ENCODE assay signal across 24 cellular contexts in genomic region chr5:96379862-96380261, GRCh38. TPM values are rescaled to one million over a fixed set of nuclear protein-coding genes. Genes with fewer than 3 reads are reported as not detected.
DNase-seq lines count a peak whose midpoint lies in the region; ATAC-seq, FAIRE-seq and TF ChIP-seq lines count a peak whose summit lies in the region.
"Had no signal": no experiment of that assay in that cellular context is flagged by ENCODE, and none has a peak within 500 bp of the region (broad histone marks: within the 10 kb centered on the region; RNA-seq: fewer than 3 reads in every experiment).

No MANE protein-coding gene starts in this region.

- TF ChIP-seq EP300 in HepG2 (IDR thresholded peaks at IDR 0.05; ENCODE audit: low read depth in 2 of 2, low read length in 2 of 2) (no peak), HepG2 (CRISPR knock-in tag; IDR thresholded peaks at IDR 0.05; ENCODE audit: borderline replicate concordance) (no peak), K562 (IDR thresholded peaks at IDR 0.05; ENCODE audit: low read length) (no peak), H1 (IDR thresholded peaks at IDR 0.05; ENCODE audit: borderline replicate concordance in 1 of 2, low read depth in 2 of 2, low read length in 2 of 2) (no peak)

- H3K23me2 ChIP-seq in H1 (ENCODE audit: low read depth, low read length): no peaks in the 10 kb centered on the region; the same call in 1 of the 2 replicates

- H3K4me1 ChIP-seq in HepG2 (ENCODE audit: insufficient read depth, low read length) (peaks cover 9% of the 10 kb centered on the region; the same call in 1 of the 2 replicates), right lobe of liver (no peaks in the 10 kb centered on the region), adipocyte (ENCODE audit: control insufficient read depth, insufficient read depth, low read length) (peaks cover 23% of the 10 kb centered on the region), K562 (replicated peaks in 1 of 2; ENCODE audit: control insufficient read depth in 2 of 2, insufficient read depth in 2 of 2, low read length in 2 of 2) (no peaks in the 10 kb centered on the region), H1 (replicated peaks in 1 of 4; ENCODE audit: control insufficient read depth in 3 of 4, insufficient read depth in 4 of 4, low read length in 3 of 4) (no peaks in the 10 kb centered on the region), breast epithelium (no peaks in the 10 kb centered on the region)
- H3K4me1 ChIP-seq: BE2C had no signal

- no peak overlapping the region for H2AK5ac ChIP-seq in H1 (ENCODE audit: low read depth, low read length)

- H3K9ac ChIP-seq in HepG2 (ENCODE audit: insufficient read depth, low read depth, low read length): no peak overlapping the region
- H3K9ac ChIP-seq in adipocyte (ENCODE audit: low read length): peak overlapping the region; percentile 22
- H3K9ac ChIP-seq in K562 (ENCODE audit: insufficient read depth in 1 of 2, low read depth in 2 of 2, low read length in 2 of 2): no peak overlapping the region
- H3K9ac ChIP-seq in H1 (replicated peaks in 1 of 4; ENCODE audit: extremely low read depth in 1 of 4, low read depth in 3 of 4, low read length in 3 of 4): no peak overlapping the region
- H3K9ac ChIP-seq: BLaER1 had no signal

- POLR2A ChIA-PET in HepG2 (lab: Yijun Ruan, JAX) (no interaction called here), K562 (lab: Yijun Ruan, JAX) (no interaction called here), H1 (lab: Charles Lee; ENCODE audit: partially characterized antibody) (no interaction called here)

- no peak overlapping the region for H4K8ac ChIP-seq in H1 (ENCODE audit: extremely low read depth, insufficient read depth, low read length)

- TF ChIP-seq CTCF in HepG2 (CRISPR knock-in tag; IDR thresholded peaks at IDR 0.05) (no peak), right lobe of liver (IDR thresholded peaks at IDR 0.05) (no peak), K562 (IDR thresholded peaks at IDR 0.05 in 2 of 3, conservative IDR thresholded peaks at IDR 0.05 in 1 of 3; ENCODE audit: insufficient read depth in 2 of 3, low read depth in 1 of 3, low read length in 3 of 3) (no peak), H1 (IDR thresholded peaks at IDR 0.05; ENCODE audit: control extremely low read depth in 1 of 3, insufficient read depth in 1 of 3, low read depth in 1 of 3, low read length in 3 of 3) (no peak), breast epithelium (IDR thresholded peaks at IDR 0.05) (no peak)

- H3K4me3 ChIP-seq in HepG2 (replicated peaks in 1 of 3; ENCODE audit: insufficient read depth in 1 of 3, low read depth in 2 of 3, low read length in 3 of 3): no peak overlapping the region
- H3K4me3 ChIP-seq in right lobe of liver: no peak overlapping the region
- H3K4me3 ChIP-seq in adipocyte (ENCODE audit: low read length): no peak overlapping the region
- no peak overlapping the region for H3K4me3 ChIP-seq in K562
- H3K4me3 ChIP-seq in H1 (ENCODE audit: extremely low read depth in 1 of 4, insufficient read depth in 2 of 4, low read depth in 3 of 4, low read length in 4 of 4): no peak overlapping the region
- no peak overlapping the region for H3K4me3 ChIP-seq in breast epithelium
- H3K4me3 ChIP-seq: BLaER1 had no signal

- no peak overlapping the region for H3K4me3 Mint-ChIP-seq in immature natural killer cell
- H3K4me3 Mint-ChIP-seq: CD14-positive monocyte; CD4-positive, alpha-beta memory T cell; CD4-positive, CD25-positive, alpha-beta regulatory T cell; CD8-positive, alpha-beta memory T cell had no signal

- no peak overlapping the region for H3K14ac ChIP-seq in H1 (ENCODE audit: insufficient read length)

- no peaks in the 10 kb centered on the region for H3K9me3 Mint-ChIP-seq in immature natural killer cell
- H3K9me3 Mint-ChIP-seq: CD14-positive monocyte; CD4-positive, alpha-beta memory T cell; CD8-positive, alpha-beta memory T cell had no signal

- no peaks in the 10 kb centered on the region for H3K36me3 Mint-ChIP-seq in immature natural killer cell
- H3K36me3 Mint-ChIP-seq: CD14-positive monocyte; CD4-positive, alpha-beta memory T cell; CD4-positive, CD25-positive, alpha-beta regulatory T cell had no signal

- H2AFZ ChIP-seq in HepG2 (ENCODE audit: low read length): no peak overlapping the region
- H2AFZ ChIP-seq in K562 (ENCODE audit: low read depth, low read length): no peak overlapping the region
- H2AFZ ChIP-seq in H1 (ENCODE audit: low read length): no peak overlapping the region

- in situ Hi-C loops in HepG2 (cut with HindIII; ENCODE audit: extremely low pct_ligation_motif_present, low pct_unique_long_range_greater_than_20kb): no loop called here
- in situ Hi-C loops in K562 (cut with MboI): no loop called here

- H3K9me3 ChIP-seq in HepG2 (ENCODE audit: low read length) (no peaks in the 10 kb centered on the region), right lobe of liver (no peaks in the 10 kb centered on the region), adipocyte (ENCODE audit: control insufficient read depth, low read length) (no peaks in the 10 kb centered on the region), K562 (replicated peaks; ENCODE audit: control insufficient read depth, insufficient read depth, low read depth, low read length) (no peaks in the 10 kb centered on the region), H1 (ENCODE audit: insufficient read depth in 2 of 2, low read depth in 1 of 2, low read length in 1 of 2) (no peaks in the 10 kb centered on the region), breast epithelium (no peaks in the 10 kb centered on the region)
- H3K9me3 ChIP-seq: BE2C, BLaER1 had no signal

- no peak overlapping the region for H3K4ac ChIP-seq in H1 (replicated peaks; ENCODE audit: insufficient read length, low read depth, low read length)

- no peak overlapping the region for H2BK12ac ChIP-seq in H1 (ENCODE audit: low read depth, low read length)

- H2BK20ac ChIP-seq in H1 (ENCODE audit: low read length): no peak overlapping the region

- TF ChIP-seq RAD21 in HepG2 (CRISPR knock-in tag; IDR thresholded peaks at IDR 0.05) (no peak), K562 (CRISPR knock-in tag; conservative IDR thresholded peaks at IDR 0.05 in 1 of 2, IDR thresholded peaks at IDR 0.05 in 1 of 2) (no peak), H1 (IDR thresholded peaks at IDR 0.05 in 1 of 2, conservative IDR thresholded peaks at IDR 0.05 in 1 of 2; ENCODE audit: low read depth in 2 of 2, low read length in 2 of 2) (no peak)

- H3K79me2 ChIP-seq in HepG2 (ENCODE audit: insufficient read depth, low read length): no peaks in the 10 kb centered on the region
- H3K79me2 ChIP-seq in K562 (ENCODE audit: control insufficient read depth, insufficient read depth, low read length): no peaks in the 10 kb centered on the region
- H3K79me2 ChIP-seq in H1 (ENCODE audit: control insufficient read depth in 1 of 2, insufficient read depth in 2 of 2, low read length in 2 of 2): no peaks in the 10 kb centered on the region

- peaks cover 0 to 2% of the 10 kb centered on the region in 2 donors for H3K4me1 Mint-ChIP-seq in immature natural killer cell
- H3K4me1 Mint-ChIP-seq: CD14-positive monocyte had no signal

- no peak for TF ChIP-seq POLR2A in HepG2 (IDR thresholded peaks at IDR 0.05; ENCODE audit: insufficient read depth in 1 of 2, low read depth in 2 of 2, low read length in 2 of 2)
- TF ChIP-seq POLR2A in right lobe of liver (IDR thresholded peaks at IDR 0.05): no peak
- no peak for TF ChIP-seq POLR2A in K562 (conservative IDR thresholded peaks at IDR 0.05)
- TF ChIP-seq POLR2A in H1 (IDR thresholded peaks at IDR 0.05; ENCODE audit: control extremely low read depth in 1 of 2, low read depth in 2 of 2, low read length in 2 of 2): no peak
- TF ChIP-seq POLR2A in breast epithelium (IDR thresholded peaks at IDR 0.05): no peak

- FAIRE-seq in HepG2 (lab: Jason Lieb, UNC): no peak
- no peak for FAIRE-seq in K562 (lab: Jason Lieb, UNC)
- FAIRE-seq in H1 (lab: Jason Lieb, UNC): no peak
- FAIRE-seq: G401.6, GM12891, GM19239 had no signal

- intact Hi-C loops in HepG2 (cut with micrococcal nuclease; ENCODE audit: unreplicated experiment) (no loop called here), right lobe of liver (cut with DNase I) (no loop called here), K562 (cut with micrococcal nuclease) (no loop called here), breast epithelium (cut with DNase I; ENCODE audit: low total_unique reads) (no loop called here)

- DNase-seq in HepG2 (ENCODE audit: low spot score): no peak
- no peak for DNase-seq in right lobe of liver
- no peak for DNase-seq in adipocyte (ENCODE audit: low read depth)
- DNase-seq in K562 (ENCODE audit: extremely low read depth in 1 of 4, low spot score in 3 of 4): no peak
- DNase-seq in H1 (ENCODE audit: low read depth in 1 of 2, low spot score in 2 of 2): no peak
- no peak for DNase-seq in breast epithelium (ENCODE audit: low spot score in 2 of 2)
- DNase-seq in DMS 273 treated with DMSO at 0.1 percent for 48 hours (lab: John Stamatoyannopoulos, UW): no peak
- no peak for DNase-seq in immature natural killer cell
- DNase-seq: ACHN; BE2C; C1 segment of cervical spinal cord; CD4-positive, alpha-beta memory T cell; CD4-positive, CD25-positive, alpha-beta regulatory T cell; CD8-positive, alpha-beta memory T cell; COR-L47; DMS79 treated with DMSO at 0.1 percent for 48 hours; GF-D8 had no signal

- no peak overlapping the region for H4K91ac ChIP-seq in H1 (replicated peaks; ENCODE audit: insufficient read length, low read length)

- no peak overlapping the region for H3K27ac ChIP-seq in HepG2 (ENCODE audit: extremely low read length, insufficient read depth, low read length)
- no peak overlapping the region for H3K27ac ChIP-seq in right lobe of liver
- H3K27ac ChIP-seq in K562 (ENCODE audit: extremely low read depth, low read depth, low read length): no peak overlapping the region
- no peak overlapping the region for H3K27ac ChIP-seq in H1 (ENCODE audit: low read depth, low read length)
- no peak overlapping the region for H3K27ac ChIP-seq in breast epithelium
- H3K27ac ChIP-seq: 22Rv1, BLaER1 had no signal

- no peaks in the 10 kb centered on the region for H3K9me1 ChIP-seq in K562 (ENCODE audit: control insufficient read depth, insufficient read depth, low read length)

- no peaks in the 10 kb centered on the region for H3K36me3 ChIP-seq in HepG2 (replicated peaks in 1 of 2; ENCODE audit: control insufficient read depth in 1 of 2, insufficient read depth in 2 of 2, low read length in 2 of 2)
- no peaks in the 10 kb centered on the region for H3K36me3 ChIP-seq in right lobe of liver
- H3K36me3 ChIP-seq in adipocyte (ENCODE audit: control insufficient read depth, insufficient read depth, low read length, severe bottlenecking): no peaks in the 10 kb centered on the region
- H3K36me3 ChIP-seq in K562 (ENCODE audit: control insufficient read depth, insufficient read depth, low read length): no peaks in the 10 kb centered on the region
- H3K36me3 ChIP-seq in H1 (ENCODE audit: control insufficient read depth in 2 of 4, insufficient read depth in 4 of 4, low read length in 3 of 4): no peaks in the 10 kb centered on the region
- H3K36me3 ChIP-seq in breast epithelium: no peaks in the 10 kb centered on the region
- H3K36me3 ChIP-seq: BE2C, BLaER1 had no signal

- ATAC-seq in HepG2 (no peak), right lobe of liver (no peak), K562 (no peak)

- H3K4me2 ChIP-seq in HepG2 (ENCODE audit: low read depth, low read length) (no peak overlapping the region), K562 (ENCODE audit: insufficient read depth, low read length) (no peak overlapping the region), H1 (ENCODE audit: insufficient read depth in 1 of 2, low read depth in 2 of 2, low read length in 2 of 2) (no peak overlapping the region)
- H3K4me2 ChIP-seq: BLaER1 had no signal

- no TSS peak for BruUV-seq in HepG2 (replicated peaks; lab: Mats Ljungman, UMichigan)
- BruUV-seq in K562 (replicated peaks; lab: Mats Ljungman, UMichigan): no TSS peak

- no peaks in the 10 kb centered on the region for H3K27me3 ChIP-seq in HepG2 (ENCODE audit: control insufficient read depth in 1 of 2, insufficient read depth in 2 of 2, low read length in 2 of 2)
- H3K27me3 ChIP-seq in right lobe of liver: no peaks in the 10 kb centered on the region
- no peaks in the 10 kb centered on the region for H3K27me3 ChIP-seq in adipocyte (replicated peaks; ENCODE audit: control insufficient read depth, insufficient read depth, low read length)
- peaks cover 0 to 4% of the 10 kb centered on the region in 2 experiments; a peak in 2 of 5 replicates for H3K27me3 ChIP-seq in K562 (ENCODE audit: control insufficient read depth in 2 of 2, insufficient read depth in 2 of 2, low read length in 2 of 2)
- no peaks in the 10 kb centered on the region for H3K27me3 ChIP-seq in H1 (replicated peaks in 1 of 4; ENCODE audit: control insufficient read depth in 3 of 4, extremely low read depth in 1 of 4, insufficient read depth in 3 of 4, low read length in 3 of 4)
- no peaks in the 10 kb centered on the region for H3K27me3 ChIP-seq in breast epithelium
- H3K27me3 ChIP-seq: BE2C, BLaER1 had no signal

- H3K56ac ChIP-seq in H1 (replicated peaks; ENCODE audit: insufficient read length, low read depth, low read length): no peak overlapping the region

- H3K79me1 ChIP-seq in H1 (ENCODE audit: low read depth, low read length): no peaks in the 10 kb centered on the region

- H3K27me3 Mint-ChIP-seq in immature natural killer cell (ENCODE audit: low read depth in 3 of 3): peaks cover 0 to 6% (median 3%) of the 10 kb centered on the region in 3 donors

- H3K18ac ChIP-seq in H1 (ENCODE audit: extremely low read depth, low read length): no peak overlapping the region

- CTCF ChIA-PET in HepG2 (lab: Yijun Ruan, JAX; ENCODE audit: low intra/inter-chr PET ratio, low total read pairs): no interaction called here
- CTCF ChIA-PET in K562 (lab: Yijun Ruan, JAX; ENCODE audit: low intra/inter-chr PET ratio): no interaction called here
- CTCF ChIA-PET in H1 (lab: Charles Lee; ENCODE audit: partially characterized antibody): interaction anchor here (0.6 kb wide), 1 partner anchor 359 kb away, joined by 5 read pairs; no protein-coding TSS in a partner anchor

- no peak overlapping the region for H4K5ac ChIP-seq in H1 (ENCODE audit: insufficient read length, low read depth, low read length)

- no peak overlapping the region for H3K23ac ChIP-seq in H1 (ENCODE audit: insufficient read length)

- no peak overlapping the region for H2BK120ac ChIP-seq in H1 (replicated peaks; ENCODE audit: low read depth, low read length)

- no peak overlapping the region for H2BK5ac ChIP-seq in H1 (ENCODE audit: low read depth, low read length)

- H3K27ac Mint-ChIP-seq in immature natural killer cell: no peak overlapping the region
- H3K27ac Mint-ChIP-seq: CD14-positive monocyte; CD4-positive, alpha-beta memory T cell; CD4-positive, CD25-positive, alpha-beta regulatory T cell; CD8-positive, alpha-beta memory T cell had no signal

- H4K20me1 ChIP-seq in HepG2 (ENCODE audit: insufficient read depth, low read length): no peaks in the 10 kb centered on the region
- H4K20me1 ChIP-seq in K562 (replicated peaks; ENCODE audit: control insufficient read depth, insufficient read depth, low read length): no peaks in the 10 kb centered on the region; the same call in 1 of the 2 replicates
- no peaks in the 10 kb centered on the region for H4K20me1 ChIP-seq in H1 (replicated peaks in 1 of 2; ENCODE audit: control insufficient read depth in 1 of 2, insufficient read depth in 2 of 2, low read length in 2 of 2)
- H4K20me1 ChIP-seq: BLaER1 had no signal

- 76% methylated on average over 5 of the region's 5 CpGs for WGBS in HepG2 (ENCODE audit: low lambda C conversion rate)
- 59% methylated on average over 5 of the region's 5 CpGs for WGBS in right lobe of liver (ENCODE audit: insufficient coverage, low coverage, low lambda C conversion rate, missing lambda C conversion rate)
- WGBS in K562 (ENCODE audit: insufficient coverage, low coverage, missing lambda C conversion rate): 5% methylated on average over 5 of the region's 5 CpGs
- WGBS in H1 (ENCODE audit: extremely low coverage in 1 of 2, insufficient coverage in 1 of 2, insufficient read length in 1 of 2, insufficient replicate concordance in 2 of 2, low coverage in 1 of 2, low lambda C conversion rate in 2 of 2, missing lambda C conversion rate in 1 of 2), 2 experiments: 95% methylated on average over 5 of the region's 5 CpGs; no CpG with 5 or more reads in 1 of the 2 experiments

- no peak overlapping the region for H2BK15ac ChIP-seq in H1 (ENCODE audit: low read length)

RNA-seq across cellular contexts. Expression of gene PCSK1, which starts 53.2 kb away (rescaled TPM):
- total RNA-seq in HepG2 (2016; rRNA removed; fragmentation: Illumina TruSeq; extraction: Trizol) (not detected in 2 replicates), right lobe of liver (not detected), K562 (2014; rRNA removed) (not detected in 2 replicates), K562 (2014; rRNA removed; fragmentation: Illumina TruSeq; extraction: Trizol) (not detected in 2 replicates), K562 (2015; rRNA removed; fragmentation: Illumina TruSeq; extraction: Trizol) (not detected in 2 replicates), K562 (2021) (not detected in 2 replicates), breast epithelium (1 to 10 TPM in 2 of 3 donors, under 1 TPM in 1; 0.59 to 5.6 (median 2.4) TPM)
- not detected in 2 replicates for total RNA-seq in HepG2 (2016; cell fraction: cytosol; rRNA removed; fragmentation: Illumina TruSeq; extraction: Trizol; ENCODE audit: low read depth)
- total RNA-seq in HepG2 (2016; cell fraction: insoluble cytoplasmic fraction; rRNA removed; fragmentation: Illumina TruSeq; extraction: Trizol): not detected in 2 replicates
- total RNA-seq in HepG2 (2016; cell fraction: membrane; rRNA removed; fragmentation: Illumina TruSeq; extraction: Trizol): not detected in 2 replicates
- total RNA-seq in HepG2 (2016; cell fraction: nucleus; rRNA removed; fragmentation: Illumina TruSeq; extraction: Trizol): not detected in 2 replicates
- polyA plus RNA-seq in HepG2 (2011; rRNA removed) (not detected in 2 replicates), K562 (2011; rRNA removed) (not detected in 2 replicates), K562 (2014; fragmentation: Illumina TruSeq; extraction: Trizol) (not detected in 2 replicates), K562 (2014; fragmentation: Nextera tagmentation; extraction: Ambion mirVana) (not detected), K562 (2014; rRNA removed) (not detected in 2 replicates), H1 (2011; rRNA removed) (0.97 and 1.3 TPM in 2 replicates), immature natural killer cell (not detected)
- not detected in 2 replicates for polyA plus RNA-seq in HepG2 (2011; cell fraction: cytosol; rRNA removed)
- not detected in 2 replicates for polyA plus RNA-seq in HepG2 (2011; cell fraction: nucleus; rRNA removed)
- 0.03 and 0.07 TPM in 2 replicates for polyA plus RNA-seq in HepG2 (2012)
- not detected in 2 replicates for polyA plus RNA-seq in HepG2 (2016; cell fraction: cytosol; fragmentation: Illumina TruSeq; extraction: Trizol; ENCODE audit: low read depth)
- polyA plus RNA-seq in HepG2 (2016; cell fraction: insoluble cytoplasmic fraction; fragmentation: Illumina TruSeq; extraction: Trizol; ENCODE audit: low read depth): not detected in 2 replicates
- not detected in 2 replicates for polyA plus RNA-seq in HepG2 (2016; cell fraction: membrane; fragmentation: Illumina TruSeq; extraction: Trizol; ENCODE audit: low read depth)
- not detected in 2 replicates for polyA plus RNA-seq in HepG2 (2016; cell fraction: nucleus; fragmentation: Illumina TruSeq; extraction: Trizol; ENCODE audit: insufficient read depth, low read depth)
- polyA minus RNA-seq in HepG2 (2011; rRNA and poly(A)+ RNA removed; ENCODE audit: low replicate concordance): 2.2 TPM in 1 of 2 replicates, not detected in the other
- not detected in 2 replicates for polyA minus RNA-seq in HepG2 (2011; cell fraction: cytosol; rRNA and poly(A)+ RNA removed)
- polyA minus RNA-seq in HepG2 (2011; cell fraction: nucleus; rRNA and poly(A)+ RNA removed): not detected in 2 replicates
- total RNA-seq in K562 (2011; cell fraction: chromatin; rRNA removed; ENCODE audit: low replicate concordance): not detected in 2 replicates
- not detected in 2 replicates for total RNA-seq in K562 (2011; cell fraction: nucleolus; rRNA removed)
- total RNA-seq in K562 (2011; cell fraction: nucleoplasm; rRNA removed): not detected in 2 replicates
- not detected in 2 replicates for polyA plus RNA-seq in K562 (2011; cell fraction: cytosol; rRNA removed)
- polyA plus RNA-seq in K562 (2011; cell fraction: nucleus; rRNA removed): not detected in 2 replicates
- polyA plus RNA-seq in K562 (2012): 0.03 TPM in 1 of 2 replicates, not detected in the other
- not detected in 2 replicates for polyA minus RNA-seq in K562 (2011; rRNA and poly(A)+ RNA removed)
- not detected in 2 replicates for polyA minus RNA-seq in K562 (2011; cell fraction: cytosol; rRNA and poly(A)+ RNA removed)
- polyA minus RNA-seq in K562 (2011; cell fraction: nucleus; rRNA and poly(A)+ RNA removed): not detected in 2 replicates
- total RNA-seq in H1 (2021; fragmentation: NEBNext Ultra II Directional; extraction: Animal tissue kit (Norgen Biotek cat#: 25700)): 2.7 and 3.2 TPM in 2 replicates
- polyA plus RNA-seq in H1 (2011; cell fraction: cytosol; rRNA removed): 1.4 TPM
- 1.6 TPM for polyA plus RNA-seq in H1 (2011; cell fraction: nucleus; rRNA removed)
- polyA plus RNA-seq in H1 (2012, experiment 1 of 2): 2.9 to 4.6 TPM (median 3.1 TPM) in 4 replicates
- 0.64 TPM for polyA plus RNA-seq in H1 (2012, experiment 2 of 2)
- 2.3 TPM for polyA plus RNA-seq in H1 (2013, experiment 1 of 2)
- 2.3 TPM for polyA plus RNA-seq in H1 (2013, experiment 2 of 2)
- 2.4 and 4.6 TPM in 2 replicates for polyA minus RNA-seq in H1 (2011; rRNA and poly(A)+ RNA removed)
- polyA minus RNA-seq in H1 (2011; cell fraction: cytosol; rRNA and poly(A)+ RNA removed): 0.81 TPM
- 3.1 TPM for polyA minus RNA-seq in H1 (2011; cell fraction: nucleus; rRNA and poly(A)+ RNA removed)
- total RNA-seq: CD4-positive, alpha-beta memory T cell; CD4-positive, CD25-positive, alpha-beta regulatory T cell; CD8-positive, alpha-beta memory T cell had no signal
- polyA plus RNA-seq: AG04450; CD14-positive monocyte; CD4-positive, alpha-beta memory T cell; CD4-positive, CD25-positive, alpha-beta regulatory T cell; CD8-positive, alpha-beta memory T cell had no signal

Comparison
In these comparisons a context has a peak if more than half of its experiments do, and no peak if none do; other contexts are left out.
1. Of the 241 proteins assayed by ChIP-seq in both HepG2 and K562: peak only in HepG2: CEBPB, MAFF and MAFK; only in K562: MAFG; in both: none; in neither: 237.